8 cellular contexts compared by ENCODE assay signal in the genomic region with DNA sequence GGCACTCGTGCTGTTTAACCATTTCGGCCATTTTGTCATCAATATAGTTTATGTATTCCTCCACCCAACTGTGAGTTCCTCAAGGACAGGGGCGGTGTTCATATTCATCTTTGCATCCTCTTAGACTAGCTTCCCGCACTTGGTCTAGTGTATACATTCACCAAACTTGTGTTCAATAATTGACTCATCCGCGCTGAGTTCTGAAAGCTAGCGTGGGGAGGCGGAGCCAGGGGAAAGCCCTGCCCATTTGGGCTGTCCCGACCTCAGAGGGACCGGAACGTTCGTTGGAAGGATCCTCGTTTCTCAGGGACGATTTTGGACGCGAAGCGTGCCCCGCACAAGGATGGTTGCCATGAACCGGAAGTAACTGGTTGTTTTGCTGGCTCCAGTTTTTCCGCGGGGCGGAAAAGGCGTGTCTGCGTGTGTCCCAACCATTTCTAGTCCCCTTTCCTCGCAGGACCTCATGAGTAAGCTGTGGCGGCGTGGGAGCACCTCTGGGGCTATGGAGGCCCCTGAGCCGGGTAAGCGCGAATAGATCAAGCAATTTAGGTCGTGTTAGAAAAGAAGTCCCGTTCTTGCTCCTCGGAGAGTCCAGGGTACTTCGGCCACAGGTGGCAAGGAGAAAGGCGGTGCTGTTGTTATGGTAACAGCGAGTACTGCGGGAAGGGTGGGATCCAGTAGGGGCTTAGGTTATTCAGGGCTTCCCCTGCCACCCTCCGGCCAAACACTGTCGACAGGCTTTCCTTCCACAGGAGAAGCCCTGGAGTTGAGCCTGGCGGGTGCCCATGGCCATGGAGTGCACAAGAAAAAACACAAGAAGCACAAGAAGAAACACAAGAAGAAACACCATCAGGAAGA. TPM values are rescaled to one million over a fixed set of nuclear protein-coding genes. Genes with fewer than 3 reads are reported as not detected.
A peak's percentile ranks its signal among the peaks of the same experiment; 100 is the strongest.
DNase-seq lines count a peak whose midpoint lies in the region; ATAC-seq and TF ChIP-seq lines count a peak whose summit lies in the region.

A gene (plus strand): TSS at position 434 of the 858 bp plus-strand sequence. CDS start 30 bp downstream, at position 464.

- no peaks in the 10 kb centered on the region for H3K27me3 ChIP-seq in vagina

- H3K4me3 ChIP-seq in vagina, result peak within 1 kb of the TSS; percentile 52 to 65

- peak; percentile 43 for ATAC-seq in GM18498 (IDR thresholded peaks at IDR 0.05; ENCODE audit: unreplicated experiment)
- peak; percentile 39 for ATAC-seq in HG02943 (IDR thresholded peaks at IDR 0.05; ENCODE audit: low read depth, unreplicated experiment)
- ATAC-seq in left ventricle myocardium superior, result peak; percentile 64

- peak within 1 kb of the TSS; percentile 67 for H3K27ac ChIP-seq in vagina

- H3K36me3 ChIP-seq in vagina, result no peaks in the 10 kb centered on the region

- intact Hi-C loops in T-helper 2 cell treated with Interferon-gamma antibody and Interleukin-4, amounts not matched to agents 100 ng/mL and 5 ng/mL, for 36 hours (cut with micrococcal nuclease), result loop anchor here (1.0 to 10.0 kb wide), 11 partner anchors 10 to 1380 kb away; a partner anchor contains a TSS
- intact Hi-C loops in left ventricle myocardium superior (cut with micrococcal nuclease) (no loop called here), vagina (cut with DNase I) (no loop called here)

- H3K4me1 ChIP-seq in vagina, result peaks cover 35% of the 10 kb centered on the region

- DNase-seq in NCI-H187 treated with DMSO at 0.1 percent for 48 hours (lab: John Stamatoyannopoulos, UW) (peak; percentile 62), anterior cingulate cortex (lab: John Stamatoyannopoulos, UW) (peak; percentile 75 to 98 (median 95)), left ventricle myocardium superior (peak; percentile 94), pulmonary artery endothelial cell (ENCODE audit: low read depth, low spot score) (peak; percentile 92), vagina (ENCODE audit: extremely low spot score in 2 of 2) (peak in 1 of 2 donors; percentile 98)

- peak in 1 of 2 donors; percentile 9 for TF ChIP-seq POLR2A in vagina (IDR thresholded peaks at IDR 0.05)

- no peaks in the 10 kb centered on the region for H3K9me3 ChIP-seq in vagina

- peak in 1 of 3 experiments; percentile 30 for TF ChIP-seq CTCF in vagina (IDR thresholded peaks at IDR 0.05)

RNA-seq across cellular contexts. Expression of the gene that starts here (rescaled TPM):
- total RNA-seq in T-helper 2 cell treated with Interferon-gamma antibody and Interleukin-4, amounts not matched to agents 100 ng/mL and 5 ng/mL, for 36 hours, result 29.4 and 31.7 TPM in 2 replicates
- total RNA-seq in left ventricle myocardium superior (16.4 TPM), pulmonary artery endothelial cell (13.1 and 16.2 TPM in 2 replicates), vagina (32.7 TPM)
